In the genomic region with DNA sequence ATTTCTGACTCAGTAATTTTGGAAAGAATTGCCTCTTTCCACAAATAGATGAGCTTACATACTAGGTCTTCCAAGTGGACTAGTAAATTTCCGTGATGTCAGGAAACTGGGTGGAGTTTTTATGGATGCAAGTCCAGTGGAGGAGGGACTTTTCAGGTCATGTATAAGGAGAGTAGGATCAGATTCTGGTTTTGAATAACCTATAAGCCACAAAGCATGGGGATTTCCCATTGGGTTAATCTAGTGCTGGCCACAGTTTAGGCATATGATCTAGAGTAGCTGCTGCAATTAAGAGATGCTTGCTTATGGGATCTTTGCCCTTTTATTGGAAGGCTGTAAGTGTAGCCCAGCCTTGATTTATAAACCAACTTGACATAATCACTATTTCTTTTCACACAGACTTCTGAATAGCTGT, we compare ENCODE assay signal across 9 cellular contexts. TPM values are rescaled to one million over a fixed set of nuclear protein-coding genes. Genes with fewer than 3 reads are reported as not detected.
A peak's percentile ranks its signal among the peaks of the same experiment; 100 is the strongest.
DNase-seq lines count a peak whose midpoint lies in the region; ATAC-seq, FAIRE-seq and TF ChIP-seq lines count a peak whose summit lies in the region.
"Had no signal": no experiment of that assay in that cellular context is flagged by ENCODE, and none has a peak within 500 bp of the region (broad histone marks: within the 10 kb centered on the region; RNA-seq: fewer than 3 reads in every experiment).

No MANE protein-coding gene starts in this region.

- WGBS in lung, 2 donors: 63 to 69% methylated on average over 1 of the region's 1 CpG

- H3K4me3 Mint-ChIP-seq in astrocyte (ENCODE audit: unreplicated experiment): peak overlapping the region; percentile 2

- intact Hi-C loops in upper lobe of right lung (cut with DNase I): no loop called here

- peak overlapping the region; percentile 35 for H3K4me2 ChIP-seq in astrocyte (ENCODE audit: low read length)

- H3K9me3 Mint-ChIP-seq in astrocyte (ENCODE audit: unreplicated experiment): no peaks in the 10 kb centered on the region

- peak overlapping the region; percentile 2 for H3K9ac ChIP-seq in astrocyte (ENCODE audit: low read length)

- no peak overlapping the region for H2AFZ ChIP-seq in astrocyte (ENCODE audit: low read depth, low read length)

- ATAC-seq in GM19463 (IDR thresholded peaks at IDR 0.05; ENCODE audit: unreplicated experiment) (peak; percentile 96), HG03442 (IDR thresholded peaks at IDR 0.05; ENCODE audit: unreplicated experiment) (peak; percentile 84), lung (ENCODE audit: insufficient read depth, low FRiP score) (peak; percentile 27), upper lobe of right lung (no peak)

- peaks cover 40% of the 10 kb centered on the region for H3K4me1 Mint-ChIP-seq in astrocyte (ENCODE audit: low read depth, unreplicated experiment)

- DNase-seq in GM04503 (ENCODE audit: low read depth) (peak; percentile 61), astrocyte (ENCODE audit: low read depth) (peak; percentile 96), lung (ENCODE audit: low spot score) (no peak), upper lobe of right lung (no peak), NCI-H446 treated with DMSO at 0.1 percent for 48 hours (lab: John Stamatoyannopoulos, UW) (no peak), NCI-H2029 treated with DMSO at 0.1 percent for 48 hours (lab: John Stamatoyannopoulos, UW) (no peak)

- no peaks in the 10 kb centered on the region for H3K27me3 ChIP-seq in astrocyte (ENCODE audit: insufficient read depth, low read length)
- H3K27me3 ChIP-seq in lung (ENCODE audit: control insufficient read depth, insufficient read depth): no peaks in the 10 kb centered on the region
- no peaks in the 10 kb centered on the region for H3K27me3 ChIP-seq in upper lobe of right lung
- H3K27me3 ChIP-seq: Peyer's patch had no signal

- H3K4me1 ChIP-seq in astrocyte (ENCODE audit: insufficient read depth, low read length): peaks cover 35% of the 10 kb centered on the region
- peaks cover 3 to 29% of the 10 kb centered on the region in 2 donors for H3K4me1 ChIP-seq in lung (ENCODE audit: control insufficient read depth in 2 of 2, insufficient read depth in 2 of 2, low read length in 2 of 2)
- peaks cover 16% of the 10 kb centered on the region for H3K4me1 ChIP-seq in upper lobe of right lung

- H3K27me3 Mint-ChIP-seq in astrocyte (ENCODE audit: low read depth, unreplicated experiment): no peaks in the 10 kb centered on the region

- H4K20me1 ChIP-seq in astrocyte (ENCODE audit: insufficient read depth, low read length): peaks cover 38% of the 10 kb centered on the region

- no peak for TF ChIP-seq CTCF in astrocyte (IDR thresholded peaks at IDR 0.05; ENCODE audit: insufficient read depth, low read depth, low read length)
- no peak for TF ChIP-seq CTCF in lung (IDR thresholded peaks at IDR 0.05; ENCODE audit: control extremely low read depth, extremely low read depth)
- TF ChIP-seq CTCF in upper lobe of right lung (IDR thresholded peaks at IDR 0.05): no peak

- H3K4me3 ChIP-seq in astrocyte (ENCODE audit: insufficient read depth, low read depth, low read length) (no peak overlapping the region), lung (no peak overlapping the region), upper lobe of right lung (no peak overlapping the region)
- H3K4me3 ChIP-seq: Peyer's patch had no signal

- peaks cover 97% of the 10 kb centered on the region for H3K79me2 ChIP-seq in astrocyte (ENCODE audit: insufficient read depth, low read length)

- H3K27ac ChIP-seq in astrocyte (ENCODE audit: low read depth, low read length) (peak overlapping the region; percentile 29), lung (ENCODE audit: low read depth in 1 of 2, low read length in 1 of 2) (peak overlapping the region in 1 of 2 donors; percentile 77), upper lobe of right lung (no peak overlapping the region)

- peaks cover 3% of the 10 kb centered on the region for H3K36me3 ChIP-seq in astrocyte (ENCODE audit: insufficient read depth, low read length)
- H3K36me3 ChIP-seq in lung (ENCODE audit: control insufficient read depth in 2 of 2, insufficient read depth in 2 of 2, low read length in 2 of 2): no peaks in the 10 kb centered on the region
- H3K36me3 ChIP-seq in upper lobe of right lung: no peaks in the 10 kb centered on the region
- H3K36me3 ChIP-seq: Peyer's patch had no signal

- peaks cover 3% of the 10 kb centered on the region for H3K36me3 Mint-ChIP-seq in astrocyte (ENCODE audit: low read depth, unreplicated experiment)

- FAIRE-seq in astrocyte (lab: Jason Lieb, UNC): peak; percentile 76

- peak overlapping the region; percentile 22 for H3K27ac Mint-ChIP-seq in astrocyte (ENCODE audit: unreplicated experiment)

- H3K9me3 ChIP-seq in astrocyte (ENCODE audit: insufficient read depth, low read depth, low read length) (no peaks in the 10 kb centered on the region), lung (ENCODE audit: control insufficient read depth in 2 of 2, insufficient read depth in 1 of 2, low read length in 1 of 2) (no peaks in the 10 kb centered on the region), upper lobe of right lung (no peaks in the 10 kb centered on the region)
- H3K9me3 ChIP-seq: Peyer's patch had no signal

RNA-seq across cellular contexts. Expression of gene STK38L, which starts 33.8 kb away (rescaled TPM):
- 114 and 115 TPM in 2 replicates for total RNA-seq in astrocyte
- 10 to 100 TPM; 27.0 to 41.5 TPM for total RNA-seq in lung
- polyA plus RNA-seq in lung: 10 to 100 TPM in 1 of 2 donors, 1 to 10 TPM in 1; 6.5 to 10.1 TPM
- total RNA-seq in upper lobe of right lung: 36.0 TPM

RNA-seq across cellular contexts. Expression of gene BMAL2, which starts 54.8 kb away (rescaled TPM):
- 12.1 and 13.6 TPM in 2 replicates for total RNA-seq in astrocyte
- total RNA-seq in lung: 1 to 10 TPM; 1.6 to 7.3 TPM
- 1 to 10 TPM; 1.5 to 7.8 TPM for polyA plus RNA-seq in lung
- total RNA-seq in upper lobe of right lung: 6.9 TPM

Comparison
In these comparisons a context has a peak if more than half of its experiments do, and no peak if none do; other contexts are left out.
1. DNase-seq: peak in GM04503 (single experiment) and astrocyte (single experiment); none in lung (single experiment), upper lobe of right lung (single experiment), NCI-H446 treated with DMSO at 0.1 percent for 48 hours (single experiment) and NCI-H2029 treated with DMSO at 0.1 percent for 48 hours (single experiment).